Comparison of ENCODE assay signal across 19 cellular contexts in genomic region chr21:34620084-34620665, GRCh38. TPM values are rescaled to one million over a fixed set of nuclear protein-coding genes. Genes with fewer than 3 reads are reported as not detected.
DNase-seq lines count a peak whose midpoint lies in the region; ATAC-seq and TF ChIP-seq lines count a peak whose summit lies in the region.
"Had no signal": no experiment of that assay in that cellular context is flagged by ENCODE, and none has a peak within 500 bp of the region (broad histone marks: within the 10 kb centered on the region; RNA-seq: fewer than 3 reads in every experiment).

No MANE protein-coding gene starts in this region.

- no peak overlapping the region for H3K4me3 Mint-ChIP-seq in endodermal cell
- H3K4me3 Mint-ChIP-seq in activated CD8-positive, alpha-beta memory T cell treated with anti-CD3 and anti-CD28 coated beads, Interleukin-2, amount 10 ng/mL, durations not matched to agents 7 days and 5 days = no peak overlapping the region
- H3K4me3 Mint-ChIP-seq: CD14-positive monocyte, HFFc6 had no signal

- H3K36me3 Mint-ChIP-seq in endodermal cell (ENCODE audit: low read depth) = no peaks in the 10 kb centered on the region
- H3K36me3 Mint-ChIP-seq in activated CD8-positive, alpha-beta memory T cell treated with anti-CD3 and anti-CD28 coated beads, Interleukin-2, amount 10 ng/mL, durations not matched to agents 7 days and 5 days = no peaks in the 10 kb centered on the region

- peaks cover 0 to 16% (median 8%) of the 10 kb centered on the region in 11 experiments; a peak in 13 of 22 replicates for H3K9me3 ChIP-seq in BLaER1 treated with 17β-estradiol and CSF1 and Interleukin-3, amounts not matched to agents 10 nM and 100 nM (replicated peaks in 1 of 11)
- no peaks in the 10 kb centered on the region for H3K9me3 ChIP-seq in endodermal cell (ENCODE audit: control insufficient read depth, low read length)
- no peaks in the 10 kb centered on the region for H3K9me3 ChIP-seq in right cardiac atrium (ENCODE audit: control insufficient read depth, low read length)
- H3K9me3 ChIP-seq in upper lobe of right lung = no peaks in the 10 kb centered on the region

- peak; percentile 77 to 82 for ATAC-seq in right cardiac atrium
- ATAC-seq in activated CD8-positive, alpha-beta memory T cell treated with anti-CD3 and anti-CD28 coated beads, Interleukin-2, amount 10 ng/mL, durations not matched to agents 7 days and 5 days = no peak
- no peak for ATAC-seq in upper lobe of right lung

- peaks cover 53 to 74% (median 66%) of the 10 kb centered on the region in 10 experiments for H3K4me1 ChIP-seq in BLaER1 treated with 17β-estradiol and CSF1 and Interleukin-3, amounts not matched to agents 10 nM and 100 nM
- no peaks in the 10 kb centered on the region for H3K4me1 ChIP-seq in endodermal cell (ENCODE audit: control insufficient read depth, insufficient read depth, low read length)
- H3K4me1 ChIP-seq in right cardiac atrium (ENCODE audit: control insufficient read depth, insufficient read depth, low read length) = no peaks in the 10 kb centered on the region
- H3K4me1 ChIP-seq in upper lobe of right lung = no peaks in the 10 kb centered on the region

- peak overlapping the region in 7 of 11 experiments; percentile 25 to 85 (median 51); a peak in 11 of 22 replicates for H3K27ac ChIP-seq in BLaER1 treated with 17β-estradiol and CSF1 and Interleukin-3, amounts not matched to agents 10 nM and 100 nM
- H3K27ac ChIP-seq in endodermal cell (ENCODE audit: low read depth, low read length) = no peak overlapping the region
- peak overlapping the region; percentile 55 for H3K27ac ChIP-seq in right cardiac atrium (ENCODE audit: low read length)
- H3K27ac ChIP-seq in upper lobe of right lung = no peak overlapping the region

- peak; percentile 67 for DNase-seq in NCI-H146 (lab: John Stamatoyannopoulos, UW)
- DNase-seq in endodermal cell = peak; percentile 13
- peak in 1 of 3 donors; percentile 29 for DNase-seq in right cardiac atrium
- no peak for DNase-seq in activated CD8-positive, alpha-beta memory T cell treated with anti-CD3 and anti-CD28 coated beads, Interleukin-2, amount 10 ng/mL, durations not matched to agents 7 days and 5 days
- no peak for DNase-seq in NK-92 (lab: John Stamatoyannopoulos, UW; ENCODE audit: unreplicated experiment)
- DNase-seq in anterior cingulate cortex (lab: John Stamatoyannopoulos, UW) = no peak
- no peak for DNase-seq in upper lobe of right lung
- DNase-seq: EL; HFFc6; Karpas-422; MM.1S; NCI-H1092 treated with DMSO at 0.1 percent for 48 hours; NCI-H1694 treated with DMSO at 0.1 percent for 48 hours; NCI-H510A; NK-92 treated with Interleukin-12 subunit alpha and Interleukin-12 subunit beta, amount 100 ng/mL, for 24 hours had no signal

- H3K36me3 ChIP-seq in BLaER1 treated with 17β-estradiol and CSF1 and Interleukin-3, amounts not matched to agents 10 nM and 100 nM = no peaks in the 10 kb centered on the region
- H3K36me3 ChIP-seq in endodermal cell (ENCODE audit: control insufficient read depth, insufficient read depth, low read length) (no peaks in the 10 kb centered on the region), upper lobe of right lung (no peaks in the 10 kb centered on the region)

- no peaks in the 10 kb centered on the region for H3K9me3 Mint-ChIP-seq in endodermal cell
- no peaks in the 10 kb centered on the region for H3K9me3 Mint-ChIP-seq in activated CD8-positive, alpha-beta memory T cell treated with anti-CD3 and anti-CD28 coated beads, Interleukin-2, amount 10 ng/mL, durations not matched to agents 7 days and 5 days (ENCODE audit: low read depth)
- H3K9me3 Mint-ChIP-seq: CD14-positive monocyte, HFFc6 had no signal

- peak overlapping the region; percentile 15 to 91 (median 45); a peak in 20 of 22 replicates for H3K4me2 ChIP-seq in BLaER1 treated with 17β-estradiol and CSF1 and Interleukin-3, amounts not matched to agents 10 nM and 100 nM

- TF ChIP-seq CTCF in endodermal cell (conservative IDR thresholded peaks at IDR 0.05) = no peak
- no peak for TF ChIP-seq CTCF in upper lobe of right lung (IDR thresholded peaks at IDR 0.05)

- H3K9ac ChIP-seq in BLaER1 treated with 17β-estradiol and CSF1 and Interleukin-3, amounts not matched to agents 10 nM and 100 nM = no peak overlapping the region
- no peak overlapping the region for H3K9ac ChIP-seq in endodermal cell (ENCODE audit: extremely low read depth, low read length, poor library complexity, severe bottlenecking)

- H4K20me1 ChIP-seq in BLaER1 treated with 17β-estradiol and CSF1 and Interleukin-3, amounts not matched to agents 10 nM and 100 nM = peaks cover 0 to 3% (median 0%) of the 10 kb centered on the region in 11 experiments; a peak in 1 of 22 replicates

- CTCF ChIA-PET in activated CD8-positive, alpha-beta memory T cell treated with anti-CD3 and anti-CD28 coated beads, Interleukin-2, amount 10 ng/mL, durations not matched to agents 7 days and 5 days (lab: Charles Lee) = interaction anchor here (0.6 to 1.2 kb wide), 3 partner anchors 9 to 11 kb away, joined by 3 read pairs; no protein-coding TSS in a partner anchor

- no peak overlapping the region for H3K4me3 ChIP-seq in BLaER1 treated with 17β-estradiol and CSF1 and Interleukin-3, amounts not matched to agents 10 nM and 100 nM
- H3K4me3 ChIP-seq in endodermal cell (ENCODE audit: low read length) (no peak overlapping the region), right cardiac atrium (ENCODE audit: low read length) (no peak overlapping the region), upper lobe of right lung (no peak overlapping the region)

- peaks cover 40% of the 10 kb centered on the region for H3K27me3 Mint-ChIP-seq in endodermal cell (ENCODE audit: insufficient read depth)
- peaks cover 34% of the 10 kb centered on the region for H3K27me3 Mint-ChIP-seq in activated CD8-positive, alpha-beta memory T cell treated with anti-CD3 and anti-CD28 coated beads, Interleukin-2, amount 10 ng/mL, durations not matched to agents 7 days and 5 days

- intact Hi-C loops in right cardiac atrium (cut with DNase I) = no loop called here
- intact Hi-C loops in upper lobe of right lung (cut with DNase I) = no loop called here

- WGBS in endodermal cell (ENCODE audit: insufficient coverage in 1 of 2, insufficient read length in 1 of 2), 2 experiments = 94 to 98% methylated on average over 5 to 7 of the region's 7 CpGs
- WGBS in right cardiac atrium = 72% methylated on average over 7 of the region's 7 CpGs

- H3K4me1 Mint-ChIP-seq in endodermal cell = peaks cover 2% of the 10 kb centered on the region
- H3K4me1 Mint-ChIP-seq in activated CD8-positive, alpha-beta memory T cell treated with anti-CD3 and anti-CD28 coated beads, Interleukin-2, amount 10 ng/mL, durations not matched to agents 7 days and 5 days = peaks cover 9% of the 10 kb centered on the region

- H3K27ac Mint-ChIP-seq in endodermal cell = no peak overlapping the region
- H3K27ac Mint-ChIP-seq in activated CD8-positive, alpha-beta memory T cell treated with anti-CD3 and anti-CD28 coated beads, Interleukin-2, amount 10 ng/mL, durations not matched to agents 7 days and 5 days = no peak overlapping the region
- H3K27ac Mint-ChIP-seq: CD14-positive monocyte, HFFc6 had no signal

- no peaks in the 10 kb centered on the region for H3K27me3 ChIP-seq in BLaER1 treated with 17β-estradiol and CSF1 and Interleukin-3, amounts not matched to agents 10 nM and 100 nM
- peaks cover 37% of the 10 kb centered on the region for H3K27me3 ChIP-seq in endodermal cell (ENCODE audit: control insufficient read depth, insufficient read depth, low read length, poor library complexity, severe bottlenecking)
- no peaks in the 10 kb centered on the region for H3K27me3 ChIP-seq in right cardiac atrium (ENCODE audit: control insufficient read depth, insufficient read depth)
- H3K27me3 ChIP-seq in upper lobe of right lung = no peaks in the 10 kb centered on the region

RNA-seq across cellular contexts. Expression of gene RCAN1, which starts 5.3 kb away (rescaled TPM):
- total RNA-seq in endodermal cell (1 to 10 TPM; 6.1 to 6.7 TPM), right cardiac atrium (10 to 100 TPM; 26.7 to 39.7 (median 30.7) TPM), upper lobe of right lung (26.9 TPM)
- 10.5 TPM for polyA plus RNA-seq in endodermal cell (2013, experiment 1 of 2)
- 10.7 TPM for polyA plus RNA-seq in endodermal cell (2013, experiment 2 of 2)
- 32.4 TPM for polyA plus RNA-seq in right cardiac atrium
- total RNA-seq in activated CD8-positive, alpha-beta memory T cell treated with anti-CD3 and anti-CD28 coated beads, Interleukin-2, amount 10 ng/mL, durations not matched to agents 7 days and 5 days = 10 to 100 TPM in 1 of 2 experiments, 1 to 10 TPM in 1; 6.5 to 13.6 TPM

RNA-seq across cellular contexts. Expression of gene CLIC6, which starts 48.6 kb away (rescaled TPM):
- total RNA-seq in endodermal cell = 1 to 10 TPM; 1.7 to 2.4 TPM
- 1.1 TPM for polyA plus RNA-seq in endodermal cell (2013, experiment 1 of 2)
- 1.2 TPM for polyA plus RNA-seq in endodermal cell (2013, experiment 2 of 2)
- 10 to 100 TPM in 3 of 4 donors, 1 to 10 TPM in 1; 7.1 to 13.7 (median 12.8) TPM for total RNA-seq in right cardiac atrium
- 6.1 TPM for polyA plus RNA-seq in right cardiac atrium
- total RNA-seq in activated CD8-positive, alpha-beta memory T cell treated with anti-CD3 and anti-CD28 coated beads, Interleukin-2, amount 10 ng/mL, durations not matched to agents 7 days and 5 days = under 1 TPM in 1 of 2 experiments, not detected in 1; 0.47 TPM
- total RNA-seq in upper lobe of right lung = 12.3 TPM
- total RNA-seq: A673, HFFc6, OCI-LY7 had no signal
- polyA plus RNA-seq: CD14-positive monocyte had no signal

Comparison
In these comparisons a context has a peak if more than half of its experiments do, and no peak if none do; other contexts are left out.
1. H3K27ac ChIP-seq: peak in BLaER1 treated with 17β-estradiol and CSF1 and Interleukin-3, amounts not matched to agents 10 nM and 100 nM (7 of 11) and right cardiac atrium (single experiment); none in endodermal cell (single experiment) and upper lobe of right lung (single experiment).
2. DNase-seq: peak in NCI-H146 (single experiment) and endodermal cell (single experiment); none in activated CD8-positive, alpha-beta memory T cell treated with anti-CD3 and anti-CD28 coated beads, Interleukin-2, amount 10 ng/mL, durations not matched to agents 7 days and 5 days (single experiment), NK-92 (single experiment), anterior cingulate cortex (0 of 58) and upper lobe of right lung (single experiment).
3. ATAC-seq: peak in right cardiac atrium (2 of 2); none in activated CD8-positive, alpha-beta memory T cell treated with anti-CD3 and anti-CD28 coated beads, Interleukin-2, amount 10 ng/mL, durations not matched to agents 7 days and 5 days (single experiment) and upper lobe of right lung (single experiment).